Comparison of ENCODE assay signal across 20 cellular contexts in genomic region chr22:46972901-46973831, GRCh38.
"Had no signal": no experiment of that assay in that cellular context is flagged by ENCODE, and none has a peak within 500 bp of the region (broad histone marks: within the 10 kb centered on the region; RNA-seq: fewer than 3 reads in every experiment).

No MANE protein-coding gene starts in this region.

- H3K9me3 ChIP-seq: body of pancreas, spleen, thoracic aorta, upper lobe of left lung had no signal

- H3K4me3 ChIP-seq: body of pancreas, dorsolateral prefrontal cortex, lung, spleen, thoracic aorta, upper lobe of left lung had no signal

- H3K9me3 Mint-ChIP-seq: activated B cell treated with CpG ODN at 0.5 μM for 24 hours; activated CD4-positive, alpha-beta memory T cell treated with anti-CD3 and anti-CD28 coated beads, Interleukin-2, amount 10 ng/mL, durations not matched to agents 7 days and 5 days; activated T-helper 17 cell treated with anti-CD3 and anti-CD28 coated beads, Interleukin-2, amount 50 U/mL, for 72 hours; stimulated activated naive B cell treated with anti-CD40 and anti-IgM and Interleukin-4, amounts not matched to agents 10 μg/mL and 1 μg/mL and 100 μg/mL, for 72 hours; T-helper 2 cell treated with Interferon-gamma antibody and Interleukin-4, amounts not matched to agents 5 μg/mL and 100 μg/mL, for 36 hours had no signal

- H3K27me3 Mint-ChIP-seq: activated B cell treated with CpG ODN at 0.5 μM for 24 hours; activated CD4-positive, alpha-beta memory T cell treated with anti-CD3 and anti-CD28 coated beads, Interleukin-2, amount 10 ng/mL, durations not matched to agents 7 days and 5 days; activated CD8-positive, alpha-beta memory T cell treated with anti-CD3 and anti-CD28 coated beads, Interleukin-2, amount 10 ng/mL, durations not matched to agents 7 days and 5 days; activated T-helper 17 cell treated with anti-CD3 and anti-CD28 coated beads, Interleukin-2, amount 50 U/mL, for 72 hours; stimulated activated naive B cell treated with anti-CD40 and anti-IgM and Interleukin-4, amounts not matched to agents 10 μg/mL and 1 μg/mL and 100 μg/mL, for 72 hours had no signal

- H3K27ac Mint-ChIP-seq: activated B cell treated with CpG ODN at 0.5 μM for 24 hours; activated CD4-positive, alpha-beta memory T cell treated with anti-CD3 and anti-CD28 coated beads, Interleukin-2, amount 10 ng/mL, durations not matched to agents 7 days and 5 days; activated CD8-positive, alpha-beta memory T cell treated with anti-CD3 and anti-CD28 coated beads, Interleukin-2, amount 10 ng/mL, durations not matched to agents 7 days and 5 days; activated T-helper 17 cell treated with anti-CD3 and anti-CD28 coated beads, Interleukin-2, amount 50 U/mL, for 72 hours; stimulated activated naive B cell treated with anti-CD40 and anti-IgM and Interleukin-4, amounts not matched to agents 10 μg/mL and 1 μg/mL and 100 μg/mL, for 72 hours; T-helper 2 cell treated with Interferon-gamma antibody and Interleukin-4, amounts not matched to agents 5 μg/mL and 100 μg/mL, for 36 hours had no signal

- ATAC-seq: activated CD8-positive, alpha-beta memory T cell treated with anti-CD3 and anti-CD28 coated beads, Interleukin-2, amount 10 ng/mL, durations not matched to agents 7 days and 5 days; activated T-helper 17 cell treated with anti-CD3 and anti-CD28 coated beads, Interleukin-2, amount 50 U/mL, for 72 hours; body of pancreas; left colon; stimulated activated naive B cell treated with anti-CD40 and anti-IgM and Interleukin-4, amounts not matched to agents 10 μg/mL and 1 μg/mL and 100 μg/mL, for 72 hours had no signal

- DNase-seq: activated B cell treated with CpG ODN at 0.5 μM for 24 hours; activated CD4-positive, alpha-beta memory T cell treated with anti-CD3 and anti-CD28 coated beads, Interleukin-2, amount 10 ng/mL, durations not matched to agents 7 days and 5 days; activated CD4-positive, alpha-beta T cell treated with anti-CD3 and anti-CD28 coated beads for 4 hours; activated CD8-positive, alpha-beta memory T cell treated with anti-CD3 and anti-CD28 coated beads, Interleukin-2, amount 10 ng/mL, durations not matched to agents 7 days and 5 days; activated naive CD4-positive, alpha-beta T cell; activated T-cell treated with anti-CD3 and anti-CD28 coated beads, Interleukin-2, amount 50 U/mL, for 1 hour; body of pancreas; dorsolateral prefrontal cortex; erythroblast; left colon; midbrain; spleen; stimulated activated CD4-positive, alpha-beta T cell treated with anti-CD3 and anti-CD28 coated beads, Interleukin-4, amount 100 ng/mL, for 4 hours; stimulated activated naive B cell treated with anti-CD40 and anti-IgM and Interleukin-4, amounts not matched to agents 10 μg/mL and 1 μg/mL and 100 μg/mL, for 72 hours had no signal

- H3K4me3 Mint-ChIP-seq: activated B cell treated with CpG ODN at 0.5 μM for 24 hours; activated CD4-positive, alpha-beta memory T cell treated with anti-CD3 and anti-CD28 coated beads, Interleukin-2, amount 10 ng/mL, durations not matched to agents 7 days and 5 days; activated CD8-positive, alpha-beta memory T cell treated with anti-CD3 and anti-CD28 coated beads, Interleukin-2, amount 10 ng/mL, durations not matched to agents 7 days and 5 days; activated T-helper 17 cell treated with anti-CD3 and anti-CD28 coated beads, Interleukin-2, amount 50 U/mL, for 72 hours; neural crest cell; stimulated activated naive B cell treated with anti-CD40 and anti-IgM and Interleukin-4, amounts not matched to agents 10 μg/mL and 1 μg/mL and 100 μg/mL, for 72 hours; T-helper 2 cell treated with Interferon-gamma antibody and Interleukin-4, amounts not matched to agents 5 μg/mL and 100 μg/mL, for 36 hours had no signal

- H3K27me3 ChIP-seq: body of pancreas, dorsolateral prefrontal cortex, spleen, upper lobe of left lung had no signal

- H3K27ac ChIP-seq: thoracic aorta had no signal
